In the genomic region with DNA sequence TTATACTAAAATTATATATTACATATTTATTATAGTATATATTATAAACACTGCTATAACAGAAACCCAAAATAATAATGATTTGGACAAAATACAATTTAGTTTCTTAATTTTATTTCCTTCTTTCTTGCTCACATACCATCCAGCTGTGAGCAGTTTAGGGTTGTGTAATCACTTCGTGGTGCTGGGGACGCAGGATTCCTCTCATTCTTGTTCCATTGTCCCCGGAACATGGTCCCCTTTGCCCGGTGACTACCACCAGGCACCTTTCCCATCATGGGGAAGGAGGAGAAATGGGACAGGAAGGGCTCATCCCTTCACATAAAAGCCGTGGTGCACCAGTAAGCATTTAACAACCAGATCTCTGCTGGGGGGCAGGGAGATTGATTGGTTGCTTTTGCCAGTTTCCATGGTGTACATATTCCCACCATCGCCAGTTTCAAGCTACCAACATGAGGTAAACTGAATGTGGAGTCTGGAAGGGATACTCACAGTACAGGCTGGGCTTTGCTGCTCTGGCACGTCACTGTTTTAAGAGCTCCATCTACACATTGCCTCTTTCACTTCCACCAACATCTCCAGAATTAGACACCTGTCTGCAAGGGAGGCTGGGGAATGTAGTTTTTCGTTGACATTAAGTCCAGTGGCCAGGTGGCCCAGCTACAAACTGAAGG, we compare ENCODE assay signal across 19 cellular contexts.
DNase-seq lines count a peak whose midpoint lies in the region; ATAC-seq and TF ChIP-seq lines count a peak whose summit lies in the region.
"Had no signal": no experiment of that assay in that cellular context is flagged by ENCODE, and none has a peak within 500 bp of the region (broad histone marks: within the 10 kb centered on the region; RNA-seq: fewer than 3 reads in every experiment).

No MANE protein-coding gene starts in this region.

- peak overlapping the region; percentile 79 for H3K27ac ChIP-seq in HUES48 (ENCODE audit: low read depth, low read length)
- no peak overlapping the region for H3K27ac ChIP-seq in endodermal cell (ENCODE audit: low read depth, low read length)
- no peak overlapping the region for H3K27ac ChIP-seq in iPS-18a (ENCODE audit: low read length)
- no peak overlapping the region for H3K27ac ChIP-seq in neural progenitor cell
- no peak overlapping the region for H3K27ac ChIP-seq in PC-3 (ENCODE audit: low read length)
- H3K27ac ChIP-seq: HL-60 had no signal

- no peaks in the 10 kb centered on the region for H3K36me3 ChIP-seq in HUES48 (ENCODE audit: control insufficient read depth, insufficient read depth, low read length)
- no peaks in the 10 kb centered on the region for H3K36me3 ChIP-seq in endodermal cell (ENCODE audit: control insufficient read depth, insufficient read depth, low read length)
- H3K36me3 ChIP-seq in iPS-18a (ENCODE audit: control insufficient read depth, low read depth, low read length), result no peaks in the 10 kb centered on the region
- H3K36me3 ChIP-seq in neural progenitor cell, result no peaks in the 10 kb centered on the region
- H3K36me3 ChIP-seq in PC-3 (ENCODE audit: low read depth, low read length), result no peaks in the 10 kb centered on the region

- H3K79me2 ChIP-seq in neural progenitor cell (ENCODE audit: low read depth) (no peaks in the 10 kb centered on the region), PC-3 (ENCODE audit: low read length) (no peaks in the 10 kb centered on the region)

- H3K9me2 ChIP-seq in PC-3 (replicated peaks; ENCODE audit: low read length), result no peaks in the 10 kb centered on the region; the same call in 1 of the 2 replicates

- TF ChIP-seq CTCF in endodermal cell (conservative IDR thresholded peaks at IDR 0.05) (no peak), neural progenitor cell (IDR thresholded peaks at IDR 0.05) (no peak), PC-3 (conservative IDR thresholded peaks at IDR 0.05; ENCODE audit: low read depth, low read length) (no peak)

- H3K4me3 ChIP-seq in HUES48 (ENCODE audit: low read depth, low read length), result peak overlapping the region; percentile 36
- H3K4me3 ChIP-seq in endodermal cell (ENCODE audit: low read length), result no peak overlapping the region
- peak overlapping the region; percentile 36 for H3K4me3 ChIP-seq in iPS-18a (ENCODE audit: low read length)
- no peak overlapping the region for H3K4me3 ChIP-seq in neural progenitor cell
- H3K4me3 ChIP-seq in PC-3 (ENCODE audit: low read length), result no peak overlapping the region

- H3K36me3 Mint-ChIP-seq in endodermal cell (ENCODE audit: low read depth) (no peaks in the 10 kb centered on the region), neural progenitor cell (peaks cover 53% of the 10 kb centered on the region)

- H3K9ac ChIP-seq in HUES48 (ENCODE audit: low read depth, low read length) (no peak overlapping the region), endodermal cell (ENCODE audit: extremely low read depth, low read length, poor library complexity, severe bottlenecking) (no peak overlapping the region), iPS-18a (ENCODE audit: low read length) (no peak overlapping the region), neural progenitor cell (no peak overlapping the region), PC-3 (ENCODE audit: low read length) (no peak overlapping the region)

- peak overlapping the region; percentile 27 for H2AFZ ChIP-seq in neural progenitor cell (replicated peaks)
- no peak overlapping the region for H2AFZ ChIP-seq in PC-3 (ENCODE audit: low read length)

- POLR2A ChIA-PET in PC-3 (lab: Charles Lee; ENCODE audit: unreplicated experiment), result no interaction called here

- H3K27me3 Mint-ChIP-seq in endodermal cell (ENCODE audit: insufficient read depth) (peaks cover 2% of the 10 kb centered on the region), neural progenitor cell (ENCODE audit: insufficient read depth, low read depth) (no peaks in the 10 kb centered on the region)
- H3K27me3 Mint-ChIP-seq: CD4-positive, alpha-beta T cell; IgD-negative memory B cell had no signal

- no peak overlapping the region for H3K4me3 Mint-ChIP-seq in endodermal cell
- H3K4me3 Mint-ChIP-seq in neural progenitor cell, result no peak overlapping the region
- H3K4me3 Mint-ChIP-seq: B cell; CD4-positive, alpha-beta T cell; HFFc6; IgD-negative memory B cell had no signal

- H3K9me3 ChIP-seq in HUES48 (ENCODE audit: control insufficient read depth, insufficient read depth, low read length) (no peaks in the 10 kb centered on the region), endodermal cell (ENCODE audit: control insufficient read depth, low read length) (no peaks in the 10 kb centered on the region), iPS-18a (ENCODE audit: control insufficient read depth, low read depth, low read length) (peaks cover 11% of the 10 kb centered on the region), neural progenitor cell (ENCODE audit: low read depth) (no peaks in the 10 kb centered on the region), PC-3 (ENCODE audit: low read length) (no peaks in the 10 kb centered on the region)

- WGBS in endodermal cell (ENCODE audit: insufficient coverage in 1 of 2, insufficient read length in 1 of 2), 2 experiments, result 70 to 80% methylated on average over 5 to 8 of the region's 8 CpGs

- H3F3A ChIP-seq in neural progenitor cell (ENCODE audit: low read depth), result no peaks in the 10 kb centered on the region
- H3F3A ChIP-seq in PC-3 (ENCODE audit: low read length, unreplicated experiment), result no peaks in the 10 kb centered on the region

- no peak for ATAC-seq in HG03097 (IDR thresholded peaks at IDR 0.05; ENCODE audit: low FRiP score, unreplicated experiment)
- no peak for ATAC-seq in PC-3

- H4K20me1 ChIP-seq in neural progenitor cell (ENCODE audit: low read depth) (no peaks in the 10 kb centered on the region), PC-3 (ENCODE audit: low read length) (no peaks in the 10 kb centered on the region)

- H3K9me3 Mint-ChIP-seq in endodermal cell (peaks cover 2% of the 10 kb centered on the region), neural progenitor cell (peaks cover 10% of the 10 kb centered on the region)
- H3K9me3 Mint-ChIP-seq: CD4-positive, alpha-beta T cell had no signal

- H3K27me3 ChIP-seq in HUES48 (ENCODE audit: control insufficient read depth, insufficient read depth, low read length), result no peaks in the 10 kb centered on the region
- H3K27me3 ChIP-seq in endodermal cell (ENCODE audit: control insufficient read depth, insufficient read depth, low read length, poor library complexity, severe bottlenecking), result no peaks in the 10 kb centered on the region
- no peaks in the 10 kb centered on the region for H3K27me3 ChIP-seq in iPS-18a (ENCODE audit: control insufficient read depth, insufficient read depth, low read length)
- no peaks in the 10 kb centered on the region for H3K27me3 ChIP-seq in neural progenitor cell
- H3K27me3 ChIP-seq in PC-3 (ENCODE audit: low read length), result peaks cover 27% of the 10 kb centered on the region; the same call in 1 of the 2 replicates

- intact Hi-C loops in PC-3 (cut with micrococcal nuclease), result no loop called here

- BruUV-seq in PC-3 (replicated peaks; lab: Mats Ljungman, UMichigan), result no TSS peak

- CTCF ChIA-PET in PC-3 (lab: Charles Lee), result no interaction called here

- H3K4me1 Mint-ChIP-seq in endodermal cell (no peaks in the 10 kb centered on the region), neural progenitor cell (peaks cover 44% of the 10 kb centered on the region)
- H3K4me1 Mint-ChIP-seq: B cell, IgD-negative memory B cell had no signal

- H3K4me2 ChIP-seq in neural progenitor cell (no peak overlapping the region), PC-3 (ENCODE audit: low read length) (no peak overlapping the region)

- DNase-seq in endodermal cell (peak; percentile 68), neural progenitor cell (ENCODE audit: low spot score) (peak; percentile 25), globus pallidus (ENCODE audit: low spot score) (no peak), PC-3 (no peak)
- DNase-seq: C1 segment of cervical spinal cord; CD4-positive, alpha-beta T cell; DMS153; DMS79 treated with DMSO at 0.1 percent for 48 hours; EL; GDM1; GOT3; HCEC 1CT; HFFc6 had no signal

- H3K4me1 ChIP-seq in HUES48 (ENCODE audit: control insufficient read depth, insufficient read depth, low read length) (peaks cover 7% of the 10 kb centered on the region), endodermal cell (ENCODE audit: control insufficient read depth, insufficient read depth, low read length) (no peaks in the 10 kb centered on the region), iPS-18a (ENCODE audit: control insufficient read depth, low read depth, low read length) (peaks cover 3% of the 10 kb centered on the region), neural progenitor cell (peaks cover 12% of the 10 kb centered on the region), PC-3 (ENCODE audit: insufficient read depth, low read length) (no peaks in the 10 kb centered on the region)

- H3K27ac Mint-ChIP-seq in endodermal cell (no peak overlapping the region), neural progenitor cell (no peak overlapping the region)
- H3K27ac Mint-ChIP-seq: B cell; CD4-positive, alpha-beta T cell; HFFc6; IgD-negative memory B cell had no signal

Comparison
In these comparisons a context has a peak if more than half of its experiments do, and no peak if none do; other contexts are left out.
1. H3K4me3 ChIP-seq: peak in HUES48 (single experiment) and iPS-18a (single experiment); none in endodermal cell (single experiment), neural progenitor cell (single experiment) and PC-3 (single experiment).
2. DNase-seq: peak in endodermal cell (single experiment) and neural progenitor cell (single experiment); none in globus pallidus (single experiment) and PC-3 (single experiment).